24 cellular contexts compared by ENCODE assay signal in genomic region chr16:411576-412265, GRCh38.
"Had no signal": no experiment of that assay in that cellular context is flagged by ENCODE, and none has a peak within 500 bp of the region (broad histone marks: within the 10 kb centered on the region; RNA-seq: fewer than 3 reads in every experiment).

No MANE protein-coding gene starts in this region.

- H3K9me3 ChIP-seq: adrenal gland, right atrium auricular region, suprapubic skin, tibial artery had no signal

- H3K27ac ChIP-seq: brain microvascular endothelial cell, parathyroid adenoma, right atrium auricular region, suprapubic skin, tibial artery, VCaP had no signal

- DNase-seq: activated CD4-positive, alpha-beta T cell treated with anti-CD3 and anti-CD28 coated beads for 48 hours; activated CD4-positive, alpha-beta T cell treated with anti-CD3 and anti-CD28 coated beads, Interleukin-2, amount 50 U/mL, for 48 hours; activated CD8-positive, alpha-beta memory T cell treated with anti-CD3 and anti-CD28 coated beads for 24 hours; activated effector memory CD4-positive, alpha-beta T cell treated with anti-CD3 and anti-CD28 coated beads, Interleukin-2, amount 50 U/mL, for 16 hours; activated naive CD4-positive, alpha-beta T cell treated with anti-CD3 and anti-CD28 coated beads for 36 hours; activated naive CD8-positive, alpha-beta T cell treated with anti-CD3 and anti-CD28 coated beads for 36 hours; activated T-cell treated with anti-CD3 and anti-CD28 coated beads, Interleukin-2, amount 50 U/mL, for 1 hour; brain microvascular endothelial cell; foreskin fibroblast; head of caudate nucleus; hippocampal formation; left cardiac atrium; naive thymus-derived CD4-positive, alpha-beta T cell; nucleus accumbens; stimulated activated CD4-positive, alpha-beta T cell treated with anti-CD3 and anti-CD28 coated beads, Interleukin-15, amount 100 ng/mL, for 24 hours; stimulated activated CD4-positive, alpha-beta T cell treated with anti-CD3 and anti-CD28 coated beads, Interleukin-2, amount 100 ng/mL, for 24 hours; stimulated activated naive B cell treated with anti-CD40 and anti-IgM and Interleukin-4, amounts not matched to agents 10 μg/mL and 1 μg/mL and 100 μg/mL, for 72 hours; tibial artery had no signal

- H3K79me2 ChIP-seq: parathyroid adenoma had no signal

- H2AFZ ChIP-seq: parathyroid adenoma had no signal

- H3K36me3 ChIP-seq: adrenal gland had no signal

- H3K4me1 ChIP-seq: right atrium auricular region, suprapubic skin, tibial artery had no signal

- H3K9ac ChIP-seq: parathyroid adenoma had no signal

- ATAC-seq: activated CD4-positive, CD25-positive, alpha-beta regulatory T cell treated with anti-CD3 and anti-CD28 coated beads, Interleukin-2, amount 50 U/mL, for 24 hours; left cardiac atrium; naive thymus-derived CD4-positive, alpha-beta T cell; stimulated activated naive B cell treated with anti-CD40 and anti-IgM and Interleukin-4, amounts not matched to agents 10 μg/mL and 1 μg/mL and 100 μg/mL, for 72 hours had no signal

- H3K27me3 ChIP-seq: adrenal gland, brain microvascular endothelial cell, right atrium auricular region, suprapubic skin, tibial artery had no signal

- H3K4me3 ChIP-seq: adrenal gland, right atrium auricular region, suprapubic skin, tibial artery had no signal
